ENCODE assay signal across 8 cellular contexts in the genomic region with DNA sequence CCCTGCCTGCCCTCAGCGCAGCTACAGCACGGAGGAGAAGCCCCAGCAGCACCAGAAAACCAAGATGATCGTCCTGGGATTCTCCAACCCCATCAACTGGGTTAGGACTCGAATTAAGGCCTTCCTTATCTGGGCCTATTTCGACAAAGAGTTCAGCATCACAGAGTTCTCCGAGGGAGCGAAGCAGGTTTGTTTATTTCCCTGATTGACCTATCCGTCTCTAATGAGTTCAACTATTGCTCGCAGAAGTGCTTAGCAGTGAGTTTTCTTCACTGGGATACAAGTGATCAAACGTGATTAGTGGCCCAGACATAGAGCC. TPM values are rescaled to one million over a fixed set of nuclear protein-coding genes. Genes with fewer than 3 reads are reported as not detected.
DNase-seq lines count a peak whose midpoint lies in the region; ATAC-seq and TF ChIP-seq lines count a peak whose summit lies in the region.

No MANE protein-coding gene starts in this region.

- H3K27ac ChIP-seq in right atrium auricular region: peak overlapping the region; percentile 90 to 92
- peak overlapping the region; percentile 92 to 93 for H3K27ac ChIP-seq in liver (ENCODE audit: low read depth in 1 of 2, low read length in 2 of 2)
- H3K27ac ChIP-seq in upper lobe of left lung: peak overlapping the region; percentile 90 to 97 (median 95)

- H3K36me3 ChIP-seq in right atrium auricular region (peaks cover 12% of the 10 kb centered on the region), liver (ENCODE audit: control insufficient read depth in 4 of 4, insufficient read depth in 3 of 4, low read depth in 1 of 4, low read length in 3 of 4) (peaks cover 3 to 15% (median 12%) of the 10 kb centered on the region in 4 donors), upper lobe of left lung (peaks cover 4 to 23% (median 13%) of the 10 kb centered on the region in 4 donors)

- TF ChIP-seq EP300 in upper lobe of left lung (IDR thresholded peaks at IDR 0.05): no peak

- peak overlapping the region; percentile 92 for H3K4me3 Mint-ChIP-seq in activated naive CD8-positive, alpha-beta T cell treated with anti-CD3 and anti-CD28 coated beads, Interleukin-2, amount 10 ng/mL, durations not matched to agents 7 days and 5 days

- H3K27me3 ChIP-seq in right atrium auricular region (no peaks in the 10 kb centered on the region), liver (ENCODE audit: control insufficient read depth in 4 of 4, insufficient read depth in 4 of 4, low read length in 3 of 4) (no peaks in the 10 kb centered on the region), upper lobe of left lung (no peaks in the 10 kb centered on the region)

- peaks cover 6% of the 10 kb centered on the region for H3K36me3 Mint-ChIP-seq in activated naive CD8-positive, alpha-beta T cell treated with anti-CD3 and anti-CD28 coated beads, Interleukin-2, amount 10 ng/mL, durations not matched to agents 7 days and 5 days

- H3K4me3 ChIP-seq in right atrium auricular region (peak overlapping the region; percentile 88 to 91), liver (ENCODE audit: low read depth in 1 of 3, low read length in 3 of 3) (peak overlapping the region; percentile 84 to 99 (median 96)), upper lobe of left lung (peak overlapping the region; percentile 81 to 100 (median 94))

- TF ChIP-seq POLR2A in upper lobe of left lung (IDR thresholded peaks at IDR 0.05): no peak

- peaks cover 38% of the 10 kb centered on the region for H3K4me1 Mint-ChIP-seq in activated naive CD8-positive, alpha-beta T cell treated with anti-CD3 and anti-CD28 coated beads, Interleukin-2, amount 10 ng/mL, durations not matched to agents 7 days and 5 days

- no peak for TF ChIP-seq CTCF in right atrium auricular region (IDR thresholded peaks at IDR 0.05)
- no peak for TF ChIP-seq CTCF in liver (IDR thresholded peaks at IDR 0.05; ENCODE audit: low read depth, low read length, missing input control)
- TF ChIP-seq CTCF in upper lobe of left lung (IDR thresholded peaks at IDR 0.05): no peak

- peak overlapping the region; percentile 86 for H3K27ac Mint-ChIP-seq in activated naive CD8-positive, alpha-beta T cell treated with anti-CD3 and anti-CD28 coated beads, Interleukin-2, amount 10 ng/mL, durations not matched to agents 7 days and 5 days

- WGBS in liver: under 1% methylated on average over 10 of the region's 10 CpGs
- 0% methylated on average over 6 to 10 of the region's 10 CpGs for WGBS in upper lobe of left lung, 2 donors

- H3K9me3 Mint-ChIP-seq in activated naive CD8-positive, alpha-beta T cell treated with anti-CD3 and anti-CD28 coated beads, Interleukin-2, amount 10 ng/mL, durations not matched to agents 7 days and 5 days: no peaks in the 10 kb centered on the region

- TF ChIP-seq RAD21 in liver (IDR thresholded peaks at IDR 0.05): no peak

- H3K9me3 ChIP-seq in right atrium auricular region (no peaks in the 10 kb centered on the region), liver (ENCODE audit: control insufficient read depth in 4 of 4, low read length in 3 of 4) (no peaks in the 10 kb centered on the region), upper lobe of left lung (peaks cover 0 to 6% (median 0%) of the 10 kb centered on the region in 4 donors)

- H3K27me3 Mint-ChIP-seq in activated naive CD8-positive, alpha-beta T cell treated with anti-CD3 and anti-CD28 coated beads, Interleukin-2, amount 10 ng/mL, durations not matched to agents 7 days and 5 days: no peaks in the 10 kb centered on the region

- ATAC-seq in left cardiac atrium: no peak
- ATAC-seq in activated naive CD8-positive, alpha-beta T cell treated with anti-CD3 and anti-CD28 coated beads, Interleukin-2, amount 10 ng/mL, durations not matched to agents 7 days and 5 days (ENCODE audit: low read depth): no peak
- no peak for ATAC-seq in upper lobe of left lung (ENCODE audit: low FRiP score in 2 of 2)
- no peak for ATAC-seq in GM18909 (IDR thresholded peaks at IDR 0.05; ENCODE audit: poor library complexity, unreplicated experiment)

- intact Hi-C loops in left cardiac atrium (cut with DNase I) (no loop called here), posterior vena cava (cut with DNase I) (no loop called here)

- peak overlapping the region; percentile 87 to 99 for H3K9ac ChIP-seq in liver (ENCODE audit: low read depth in 1 of 2, low read length in 2 of 2)

- DNase-seq in right atrium auricular region (ENCODE audit: low spot score) (no peak), left cardiac atrium (no peak), upper lobe of left lung (no peak), posterior vena cava (ENCODE audit: low spot score) (no peak)
- DNase-seq in activated naive CD8-positive, alpha-beta T cell treated with anti-CD3 and anti-CD28 coated beads, Interleukin-2, amount 10 ng/mL, durations not matched to agents 7 days and 5 days: no peak
- DNase-seq in stimulated activated CD8-positive, alpha-beta memory T cell treated with anti-CD3 and anti-CD28 coated beads, Interleukin-4, amount 100 ng/mL, for 48 hours: no peak

- POLR2A ChIA-PET in activated naive CD8-positive, alpha-beta T cell treated with anti-CD3 and anti-CD28 coated beads, Interleukin-2, amount 10 ng/mL, durations not matched to agents 7 days and 5 days (lab: Charles Lee): interaction anchor here (0.7 kb wide), 1 partner anchor 347 kb away, joined by 3 read pairs; no protein-coding TSS in a partner anchor

- H3K4me1 ChIP-seq in right atrium auricular region: peaks cover 0 to 41% of the 10 kb centered on the region in 2 donors
- peaks cover 5 to 46% (median 27%) of the 10 kb centered on the region in 4 donors for H3K4me1 ChIP-seq in liver (ENCODE audit: control insufficient read depth in 4 of 4, insufficient read depth in 4 of 4, low read length in 3 of 4)
- H3K4me1 ChIP-seq in upper lobe of left lung: peaks cover 27 to 49% (median 35%) of the 10 kb centered on the region in 4 donors

TF ChIP-seq in liver, 16 proteins besides CTCF, POLR2A, EP300 and RAD21:
- no peak for TF ChIP-seq YY1 (IDR thresholded peaks at IDR 0.05)
- TF ChIP-seq FOXA2 (IDR thresholded peaks at IDR 0.05): no peak
- no peak for TF ChIP-seq GABPA (IDR thresholded peaks at IDR 0.05 in 1 of 2, conservative IDR thresholded peaks at IDR 0.05 in 1 of 2)
- no peak for TF ChIP-seq NR2F2 (IDR thresholded peaks at IDR 0.05)
- TF ChIP-seq JUND (IDR thresholded peaks at IDR 0.05): no peak
- TF ChIP-seq SP1 (IDR thresholded peaks at IDR 0.05): no peak
- no peak for TF ChIP-seq HNF4A (conservative IDR thresholded peaks at IDR 0.05)
- TF ChIP-seq TAF1 (conservative IDR thresholded peaks at IDR 0.05): no peak
- TF ChIP-seq, protein P1, sequence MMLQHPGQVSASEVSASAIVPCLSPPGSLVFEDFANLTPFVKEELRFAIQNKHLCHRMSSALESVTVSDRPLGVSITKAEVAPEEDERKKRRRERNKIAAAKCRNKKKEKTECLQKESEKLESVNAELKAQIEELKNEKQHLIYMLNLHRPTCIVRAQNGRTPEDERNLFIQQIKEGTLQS (IDR thresholded peaks at IDR 0.05): no peak
- TF ChIP-seq EGR1 (IDR thresholded peaks at IDR 0.05; ENCODE audit: low read depth in 2 of 2): no peak

RNA-seq across cellular contexts. Expression of a gene that starts 0.6 kb away (rescaled TPM):
- total RNA-seq in right atrium auricular region: 10 to 100 TPM; 11.0 to 18.2 TPM
- total RNA-seq in left cardiac atrium: 10 to 100 TPM; 18.3 to 23.4 TPM
- 10 to 100 TPM; 19.2 to 20.0 TPM for total RNA-seq in activated naive CD8-positive, alpha-beta T cell treated with anti-CD3 and anti-CD28 coated beads, Interleukin-2, amount 10 ng/mL, durations not matched to agents 7 days and 5 days
- total RNA-seq in liver: 10 to 100 TPM; 23.0 to 23.8 TPM
- 10 to 100 TPM; 33.4 to 40.2 TPM for polyA plus RNA-seq in liver
- 10 to 100 TPM in 4 of 6 donors, 1 to 10 TPM in 2; 2.1 to 25.1 (median 13.4) TPM for total RNA-seq in upper lobe of left lung
- 10 to 100 TPM; 12.3 to 14.1 TPM for total RNA-seq in posterior vena cava

RNA-seq across cellular contexts. Expression of a gene that starts 0.7 kb away (rescaled TPM):
- total RNA-seq in right atrium auricular region: 1 to 10 TPM; 1.9 to 3.3 TPM
- total RNA-seq in left cardiac atrium: 1 to 10 TPM; 3.4 to 3.9 TPM
- total RNA-seq in activated naive CD8-positive, alpha-beta T cell treated with anti-CD3 and anti-CD28 coated beads, Interleukin-2, amount 10 ng/mL, durations not matched to agents 7 days and 5 days: 10 to 100 TPM in 1 of 2 experiments, 1 to 10 TPM in 1; 9.3 to 10.0 TPM
- 1 to 10 TPM; 6.3 to 6.8 TPM for total RNA-seq in liver
- polyA plus RNA-seq in liver: 1 to 10 TPM; 2.0 to 3.4 TPM
- 10 to 100 TPM in 2 of 6 donors, 1 to 10 TPM in 4; 3.1 to 17.8 (median 7.2) TPM for total RNA-seq in upper lobe of left lung
- total RNA-seq in posterior vena cava: 1 to 10 TPM; 5.7 to 6.0 TPM

RNA-seq across cellular contexts. Expression of a gene that starts 44.9 kb away (rescaled TPM):
- total RNA-seq in right atrium auricular region (1 to 10 TPM; 8.0 to 9.5 TPM), left cardiac atrium (10 to 100 TPM in 1 of 2 donors, 1 to 10 TPM in 1; 9.1 to 14.4 TPM), liver (1 to 10 TPM; 6.3 to 9.1 TPM), upper lobe of left lung (10 to 100 TPM in 4 of 6 donors, 1 to 10 TPM in 2; 6.0 to 14.9 (median 11.5) TPM), posterior vena cava (10 to 100 TPM; 13.5 to 16.5 TPM)
- 10 to 100 TPM; 15.7 to 15.8 TPM for total RNA-seq in activated naive CD8-positive, alpha-beta T cell treated with anti-CD3 and anti-CD28 coated beads, Interleukin-2, amount 10 ng/mL, durations not matched to agents 7 days and 5 days
- 1 to 10 TPM; 4.3 to 6.1 TPM for polyA plus RNA-seq in liver
